In genomic region chr2:224586127-224586702, GRCh38 we compare ENCODE assay signal across 8 cellular contexts. TPM values are rescaled to one million over a fixed set of nuclear protein-coding genes. Genes with fewer than 3 reads are reported as not detected.
DNase-seq lines count a peak whose midpoint lies in the region; ATAC-seq and TF ChIP-seq lines count a peak whose summit lies in the region.

No MANE protein-coding gene starts in this region.

- peaks cover 38% of the 10 kb centered on the region for H3K4me1 Mint-ChIP-seq in GM23338

- H3K27ac Mint-ChIP-seq in GM23338, result no peak overlapping the region

- no peaks in the 10 kb centered on the region for H3F3A ChIP-seq in GM23338 (replicated peaks; ENCODE audit: low read depth)

- H3K27me3 Mint-ChIP-seq in GM23338 (ENCODE audit: insufficient read depth, low read depth, poor library complexity), result peaks cover 11% of the 10 kb centered on the region

- H3K27me3 ChIP-seq in GM23338 (ENCODE audit: insufficient read depth) (no peaks in the 10 kb centered on the region), psoas muscle (ENCODE audit: insufficient read depth in 3 of 3, low read length in 2 of 3) (no peaks in the 10 kb centered on the region)

- H3K79me2 ChIP-seq in GM23338 (replicated peaks; ENCODE audit: insufficient read depth), result peaks cover 33% of the 10 kb centered on the region

- 0 out of 3 replicates have a peak, but pooled peaks cover 3% of the 10 kb centered on the region for H3K9me3 Mint-ChIP-seq in GM23338

- H3K4me3 Mint-ChIP-seq in GM23338, result peak overlapping the region; percentile 91

- peak overlapping the region; percentile 69; the same call in 1 of the 2 replicates for H2AFZ ChIP-seq in GM23338

- DNase-seq in GM23338 (ENCODE audit: low spot score), result no peak
- DNase-seq in RPMI8226, result peak; percentile 18
- DNase-seq in epithelial cell of proximal tubule (ENCODE audit: low read depth), result no peak
- DNase-seq in psoas muscle, result no peak
- no peak for DNase-seq in NCI-H1436 (lab: John Stamatoyannopoulos, UW)
- no peak for DNase-seq in Ammon's horn (ENCODE audit: low spot score)
- no peak for DNase-seq in T-helper 9 cell

- H3K9me2 ChIP-seq in GM23338 (ENCODE audit: insufficient read depth), result no peaks in the 10 kb centered on the region

- ATAC-seq in GM23338, result no peak
- ATAC-seq in psoas muscle, result no peak
- no peak for ATAC-seq in HG02759 (IDR thresholded peaks at IDR 0.05; ENCODE audit: unreplicated experiment)

- H3K36me3 ChIP-seq in GM23338 (ENCODE audit: insufficient read depth) (no peaks in the 10 kb centered on the region), psoas muscle (ENCODE audit: insufficient read depth in 1 of 2, low read depth in 1 of 2) (peaks cover 0 to 4% of the 10 kb centered on the region in 2 donors)

- peak overlapping the region; percentile 81 for H3K4me2 ChIP-seq in GM23338

- peak overlapping the region; percentile 58 for H3K4me3 ChIP-seq in GM23338
- H3K4me3 ChIP-seq in epithelial cell of proximal tubule (ENCODE audit: low read depth, low read length), result peak overlapping the region; percentile 80
- H3K4me3 ChIP-seq in psoas muscle, result peak overlapping the region; percentile 91

- H3K36me3 Mint-ChIP-seq in GM23338 (ENCODE audit: low read depth), result peaks cover 12% of the 10 kb centered on the region; the same call in 2 of the 3 replicates

- TF ChIP-seq CTCF in GM23338 (conservative IDR thresholded peaks at IDR 0.05; ENCODE audit: low read depth in 2 of 2) (no peak), epithelial cell of proximal tubule (conservative IDR thresholded peaks at IDR 0.05; ENCODE audit: low read depth, low read length) (no peak), psoas muscle (IDR thresholded peaks at IDR 0.05) (no peak)

- no peak overlapping the region for H3K27ac ChIP-seq in GM23338 (ENCODE audit: low read depth)
- H3K27ac ChIP-seq in psoas muscle, result peak overlapping the region; percentile 96

- H3K9me3 ChIP-seq in psoas muscle, result no peaks in the 10 kb centered on the region

- H4K20me1 ChIP-seq in GM23338 (replicated peaks; ENCODE audit: insufficient read depth), result peaks cover 21% of the 10 kb centered on the region

- H3K4me1 ChIP-seq in GM23338 (ENCODE audit: insufficient read depth) (peaks cover 25% of the 10 kb centered on the region), psoas muscle (peaks cover 25% of the 10 kb centered on the region)

- WGBS in psoas muscle, 3 donors, result 20 to 26% (median 23%) methylated on average over 7 of the region's 7 CpGs

- intact Hi-C loops in psoas muscle (cut with DNase I), result loop anchor here (5.0 to 10.0 kb wide), 3 partner anchors 91 to 629 kb away; partner anchors contain the start of gene MRPL44 (in 1 of the 2)

TF ChIP-seq in GM23338, 12 proteins besides CTCF, POLR2A, EP300 and RAD21 (continues in another document):
- TF ChIP-seq ETS1 (IDR thresholded peaks at IDR 0.05), result no peak
- TF ChIP-seq POLR2AphosphoS5 (IDR thresholded peaks at IDR 0.05; ENCODE audit: low read depth), result no peak
- no peak for TF ChIP-seq JUNB (IDR thresholded peaks at IDR 0.05; ENCODE audit: unreplicated experiment)
- TF ChIP-seq NANOG (IDR thresholded peaks at IDR 0.05; ENCODE audit: borderline replicate concordance), result no peak
- no peak for TF ChIP-seq ZNF114 (CRISPR knock-in tag; IDR thresholded peaks at IDR 0.05)
- no peak for TF ChIP-seq CREB1 (CRISPR knock-in tag; IDR thresholded peaks at IDR 0.05; ENCODE audit: low read depth)
- TF ChIP-seq ZNF462 (CRISPR knock-in tag; IDR thresholded peaks at IDR 0.05), result no peak
- TF ChIP-seq EZH2phosphoT487 (IDR thresholded peaks at IDR 0.05; ENCODE audit: unreplicated experiment), result no peak
- no peak for TF ChIP-seq EZH2 (IDR thresholded peaks at IDR 0.05; ENCODE audit: low read depth, unreplicated experiment)
- no peak for TF ChIP-seq STAT1 (IDR thresholded peaks at IDR 0.05; ENCODE audit: unreplicated experiment)
- no peak for TF ChIP-seq ZNF331 (CRISPR knock-in tag; IDR thresholded peaks at IDR 0.05; ENCODE audit: low read depth)

RNA-seq across cellular contexts. Expression of gene CUL3, which starts 1.1 kb away (rescaled TPM):
- total RNA-seq in GM23338 (2014; rRNA removed; shearing (Covaris generic)), result 99.5 and 125 TPM in 2 replicates
- 74.2 and 86.0 TPM in 2 replicates for polyA plus RNA-seq in GM23338 (2016; fragmentation: Nextera tagmentation; extraction: Ambion mirVana)
- 33.5 and 38.0 TPM in 2 replicates for total RNA-seq in epithelial cell of proximal tubule
- total RNA-seq in psoas muscle, result 100 to 1,000 TPM; 103 to 173 (median 126) TPM
- 100 to 1,000 TPM; 109 to 218 (median 128) TPM for polyA plus RNA-seq in psoas muscle
